21 cellular contexts compared by ENCODE assay signal in the genomic region with DNA sequence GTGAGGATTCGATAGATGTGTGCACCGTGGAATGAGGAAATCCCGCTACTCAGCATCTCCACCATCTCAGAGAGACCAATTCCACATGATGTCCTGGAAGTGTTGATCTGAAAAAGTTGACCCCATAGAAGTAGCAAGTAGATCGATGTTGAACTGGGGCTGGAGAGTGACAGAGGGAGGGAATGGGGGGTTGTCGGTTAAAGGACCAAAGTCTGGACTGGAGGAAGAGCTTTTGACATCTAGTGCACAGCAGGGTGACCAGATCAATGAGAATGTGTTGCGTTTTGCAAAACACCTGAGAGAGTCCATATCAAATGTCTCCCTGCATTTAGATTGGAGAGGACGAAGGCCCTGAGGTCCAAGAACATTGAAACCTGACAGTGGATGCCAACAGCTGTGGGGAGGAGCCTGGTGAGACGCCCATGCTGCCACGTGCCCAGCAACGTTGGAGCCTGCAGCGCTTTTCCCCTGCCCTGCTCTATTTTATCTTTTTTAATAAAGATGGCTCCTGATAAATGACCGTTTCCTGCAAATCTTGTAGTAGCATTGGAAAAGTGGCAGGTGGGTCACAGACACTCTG.
"Had no signal": no experiment of that assay in that cellular context is flagged by ENCODE, and none has a peak within 500 bp of the region (broad histone marks: within the 10 kb centered on the region; RNA-seq: fewer than 3 reads in every experiment).

No MANE protein-coding gene starts in this region.

- H3K27me3 ChIP-seq: uterus had no signal

- H3K27ac Mint-ChIP-seq: activated CD8-positive, alpha-beta T cell treated with anti-CD3 and anti-CD28 coated beads for 36 hours; activated naive CD8-positive, alpha-beta T cell treated with anti-CD3 and anti-CD28 coated beads, Interleukin-2, amount 10 ng/mL, durations not matched to agents 7 days and 5 days; activated T-cell treated with anti-CD3 and anti-CD28 coated beads, Interleukin-2, amount 50 U/mL, for 24 hours; activated T-helper 2 cell treated with anti-CD3 and anti-CD28 coated beads, Interferon-gamma antibody, Interleukin-2, Interleukin-4, amounts not matched to agents 10 μg/mL and 5 μg/mL and 100 μg/mL, durations not matched to agents 14 hours and 24 hours and 36 hours had no signal

- H3K9me3 ChIP-seq: left lung, neutrophil, transverse colon, uterus had no signal

- H3K4me3 ChIP-seq: cardiac muscle cell, left lung, transverse colon, uterus had no signal

- H3K9me3 Mint-ChIP-seq: activated CD8-positive, alpha-beta T cell treated with anti-CD3 and anti-CD28 coated beads for 36 hours; activated naive CD8-positive, alpha-beta T cell treated with anti-CD3 and anti-CD28 coated beads, Interleukin-2, amount 10 ng/mL, durations not matched to agents 7 days and 5 days; activated T-cell treated with anti-CD3 and anti-CD28 coated beads, Interleukin-2, amount 50 U/mL, for 24 hours; activated T-helper 2 cell treated with anti-CD3 and anti-CD28 coated beads, Interferon-gamma antibody, Interleukin-2, Interleukin-4, amounts not matched to agents 10 μg/mL and 5 μg/mL and 100 μg/mL, durations not matched to agents 14 hours and 24 hours and 36 hours; naive B cell; stimulated activated naive CD8-positive, alpha-beta T cell treated with anti-CD3 and anti-CD28 coated beads, Interleukin-15, Interleukin-2, amounts not matched to agents 100 ng/mL and 50 ng/mL, for 24 hours had no signal

- H3K36me3 ChIP-seq: cardiac muscle cell, left lung, neutrophil, transverse colon, uterus had no signal

- H3K36me3 Mint-ChIP-seq: activated naive CD8-positive, alpha-beta T cell treated with anti-CD3 and anti-CD28 coated beads, Interleukin-2, amount 10 ng/mL, durations not matched to agents 7 days and 5 days; naive B cell had no signal

- ATAC-seq: activated CD8-positive, alpha-beta T cell treated with anti-CD3 and anti-CD28 coated beads for 36 hours; foreskin keratinocyte; left lung had no signal

- DNase-seq: activated CD4-positive, alpha-beta T cell treated with anti-CD3 and anti-CD28 coated beads for 48 hours; activated CD4-positive, CD25-positive, alpha-beta regulatory T cell; activated naive CD8-positive, alpha-beta T cell treated with anti-CD3 and anti-CD28 coated beads, Interleukin-2, amount 10 ng/mL, durations not matched to agents 7 days and 5 days; activated T-cell treated with anti-CD3 and anti-CD28 coated beads, Interleukin-2, amount 50 U/mL, for 24 hours; foreskin keratinocyte; glutamatergic neuron; hippocampal formation; islet precursor cell; left lung; mammary epithelial cell; retina; stimulated activated CD4-positive, alpha-beta T cell treated with anti-CD3 and anti-CD28 coated beads, Interleukin-2, amount 100 ng/mL, for 24 hours; T-helper 9 cell had no signal

- H3K27ac ChIP-seq: cardiac muscle cell, foreskin keratinocyte, left lung, neutrophil, transverse colon, uterus had no signal

- H3K4me3 Mint-ChIP-seq: activated CD8-positive, alpha-beta T cell treated with anti-CD3 and anti-CD28 coated beads for 36 hours; activated naive CD8-positive, alpha-beta T cell treated with anti-CD3 and anti-CD28 coated beads, Interleukin-2, amount 10 ng/mL, durations not matched to agents 7 days and 5 days; activated T-cell treated with anti-CD3 and anti-CD28 coated beads, Interleukin-2, amount 50 U/mL, for 24 hours; stimulated activated naive CD8-positive, alpha-beta T cell treated with anti-CD3 and anti-CD28 coated beads, Interleukin-15, Interleukin-2, amounts not matched to agents 100 ng/mL and 50 ng/mL, for 24 hours had no signal

- H3K4me1 ChIP-seq: foreskin keratinocyte had no signal
